8 cellular contexts compared by ENCODE assay signal in the genomic region with DNA sequence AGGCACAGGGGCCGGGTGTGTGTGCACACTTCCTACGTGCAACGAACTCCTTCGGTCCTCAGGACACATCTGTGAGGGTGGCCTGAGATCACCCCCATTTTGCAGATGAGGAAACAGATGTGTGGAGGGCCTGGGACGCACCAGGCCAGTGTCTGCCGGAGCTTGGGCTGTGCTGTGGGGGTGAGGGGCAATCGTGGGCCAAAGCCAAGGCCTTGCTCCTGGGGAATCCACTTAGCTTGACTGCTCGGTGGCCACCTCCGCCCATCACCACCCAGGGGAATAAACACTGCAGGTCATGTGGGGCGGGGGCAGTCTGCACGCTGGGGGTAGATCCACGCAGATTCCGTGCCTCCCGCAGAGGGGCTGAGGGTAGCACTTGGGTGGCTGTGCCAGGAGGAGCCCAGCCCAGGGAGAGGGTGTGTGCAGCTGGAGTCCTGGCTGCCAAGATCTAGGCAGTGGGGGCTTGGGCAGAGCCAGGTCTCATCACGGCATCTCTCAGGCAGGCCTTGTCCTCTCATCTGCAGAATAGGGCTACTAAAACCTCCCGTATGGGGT.
"Had no signal": no experiment of that assay in that cellular context is flagged by ENCODE, and none has a peak within 500 bp of the region (broad histone marks: within the 10 kb centered on the region; RNA-seq: fewer than 3 reads in every experiment).

No MANE protein-coding gene starts in this region.

- H2AFZ ChIP-seq: GM23338 had no signal

- H3K27ac Mint-ChIP-seq: GM23338, H9 had no signal

- H3K4me3 Mint-ChIP-seq: GM23338, H9 had no signal

- H3K9me3 Mint-ChIP-seq: GM23338 had no signal

- H3K4me3 ChIP-seq: GM23338, K562 had no signal

- ATAC-seq: GM23338, K562 had no signal

- DNase-seq: H9, HCEC 1CT, IMR-90 had no signal

- FAIRE-seq: H1, H54, HTR-8/SVneo, K562 had no signal

- H3K4me2 ChIP-seq: GM23338 had no signal
